In genomic region chr1:182909578-182909977, GRCh38 we compare ENCODE assay signal across 27 cellular contexts. TPM values are rescaled to one million over a fixed set of nuclear protein-coding genes. Genes with fewer than 3 reads are reported as not detected.
DNase-seq lines count a peak whose midpoint lies in the region; ATAC-seq and TF ChIP-seq lines count a peak whose summit lies in the region.
"Had no signal": no experiment of that assay in that cellular context is flagged by ENCODE, and none has a peak within 500 bp of the region (broad histone marks: within the 10 kb centered on the region; RNA-seq: fewer than 3 reads in every experiment).

No MANE protein-coding gene starts in this region.

- H3K4me3 ChIP-seq in BE2C (ENCODE audit: low read depth, low read length) (no peak overlapping the region; the same call in 1 of the 2 replicates), Loucy (ENCODE audit: low read length, poor library complexity, severe bottlenecking) (no peak overlapping the region)
- H3K4me3 ChIP-seq: lung, MG63, mucosa of descending colon, ovary, suprapubic skin had no signal

- no peaks in the 10 kb centered on the region for H3K9me2 ChIP-seq in Loucy (replicated peaks; ENCODE audit: low read depth, low read length)

- no peaks in the 10 kb centered on the region for H3K79me2 ChIP-seq in Loucy (ENCODE audit: insufficient read depth, low read length)

- H3K27me3 ChIP-seq in BE2C = no peaks in the 10 kb centered on the region
- no peaks in the 10 kb centered on the region for H3K27me3 ChIP-seq in Loucy (ENCODE audit: insufficient read depth, low read length, poor library complexity, severe bottlenecking)
- H3K27me3 ChIP-seq: MG63, ovary, suprapubic skin had no signal

- H3K4me1 ChIP-seq in BE2C (peaks cover 8% of the 10 kb centered on the region; the same call in 1 of the 2 replicates), Loucy (ENCODE audit: insufficient read depth, low read length, poor library complexity, severe bottlenecking) (peaks cover 15% of the 10 kb centered on the region)
- H3K4me1 ChIP-seq: suprapubic skin had no signal

- H3K9me3 ChIP-seq in BE2C (no peaks in the 10 kb centered on the region), Loucy (ENCODE audit: insufficient read depth, low read depth, low read length) (peaks cover 3% of the 10 kb centered on the region; the same call in 1 of the 2 replicates)
- H3K9me3 ChIP-seq: mucosa of descending colon, ovary had no signal

- H3F3A ChIP-seq in Loucy (ENCODE audit: low read depth) = no peaks in the 10 kb centered on the region

- ATAC-seq in left colon (no peak), GM21619 (IDR thresholded peaks at IDR 0.05; ENCODE audit: unreplicated experiment) (no peak)
- ATAC-seq: CD8-positive, alpha-beta T cell; mucosa of descending colon; Right ventricle myocardium inferior; stimulated activated memory B cell treated with anti-CD40 and anti-IgM and Interleukin-4, amounts not matched to agents 10 μg/mL and 1 μg/mL and 100 μg/mL, for 72 hours had no signal

- H4K20me1 ChIP-seq in Loucy (ENCODE audit: insufficient read depth, low read length, poor library complexity, severe bottlenecking) = no peaks in the 10 kb centered on the region

- H3K36me3 ChIP-seq in BE2C = no peaks in the 10 kb centered on the region
- H3K36me3 ChIP-seq in Loucy (ENCODE audit: insufficient read depth, low read length) = no peaks in the 10 kb centered on the region
- H3K36me3 ChIP-seq: MG63, ovary, suprapubic skin had no signal

- peak overlapping the region; percentile 25; the same call in 1 of the 2 replicates for H2AFZ ChIP-seq in Loucy (ENCODE audit: low read length)

- no peak overlapping the region for H3K9ac ChIP-seq in Loucy (ENCODE audit: low read depth, low read length, poor library complexity, severe bottlenecking)

- peak; percentile 30 for DNase-seq in NCI-H1105 treated with DMSO at 0.1 percent for 48 hours (lab: John Stamatoyannopoulos, UW)
- no peak for DNase-seq in NCI-H1105 (lab: John Stamatoyannopoulos, UW)
- DNase-seq in BE2C = peak; percentile 26
- peak; percentile 36 for DNase-seq in RPMI8226
- no peak for DNase-seq in left colon
- no peak for DNase-seq in pons (ENCODE audit: low spot score)
- DNase-seq: activated CD4-positive, alpha-beta T cell treated with anti-CD3 and anti-CD28 coated beads for 4 hours; activated CD8-positive, alpha-beta memory T cell treated with anti-CD3 and anti-CD28 coated beads for 24 hours; activated gamma-delta T cell treated with Interleukin-2 at 50 U/mL for 16 hours; activated T-cell treated with anti-CD3 and anti-CD28 coated beads, Interleukin-2, amount 50 U/mL, for 1 hour; AML-193; CD8-positive, alpha-beta T cell; MG63; mucosa of descending colon; NCI-H187; ovary; stimulated activated CD4-positive, alpha-beta T cell treated with anti-CD3 and anti-CD28 coated beads, Interleukin-4, amount 100 ng/mL, for 1 hour had no signal

- no peak overlapping the region for H3K4me2 ChIP-seq in Loucy (ENCODE audit: low read depth, low read length, poor library complexity, severe bottlenecking)

- TF ChIP-seq CTCF in BE2C (IDR thresholded peaks at IDR 0.05; ENCODE audit: low read depth, low read length) (no peak), Loucy (conservative IDR thresholded peaks at IDR 0.05; ENCODE audit: low read length) (no peak)

- intact Hi-C loops in left colon (cut with DNase I, micrococcal nuclease) = no loop called here

RNA-seq across cellular contexts. Expression of gene SHCBP1L, which starts 43.4 kb away (rescaled TPM):
- polyA plus RNA-seq in BE2C (2012; ENCODE audit: insufficient read depth, insufficient read length, low read depth) = not detected
- total RNA-seq in left colon = not detected
- total RNA-seq: CD8-positive, alpha-beta T cell; endothelial cell of umbilical vein; lung; mucosa of descending colon; ovary; Right ventricle myocardium inferior; suprapubic skin; ureter had no signal
- polyA plus RNA-seq: endothelial cell of umbilical vein, IgD-negative memory B cell, keratinocyte, lung, ovary had no signal

Comparison
In these comparisons a context has a peak if more than half of its experiments do, and no peak if none do; other contexts are left out.
1. DNase-seq: peak in NCI-H1105 treated with DMSO at 0.1 percent for 48 hours (single experiment), BE2C (single experiment) and RPMI8226 (single experiment); none in NCI-H1105 (single experiment), left colon (0 of 2) and pons (single experiment).